Comparison of ENCODE assay signal across 8 cellular contexts in genomic region chr7:105352018-105352612, GRCh38. TPM values are rescaled to one million over a fixed set of nuclear protein-coding genes. Genes with fewer than 3 reads are reported as not detected.
DNase-seq lines count a peak whose midpoint lies in the region; ATAC-seq and TF ChIP-seq lines count a peak whose summit lies in the region.

No MANE protein-coding gene starts in this region.

- no peaks in the 10 kb centered on the region for H3K36me3 ChIP-seq in CD4-positive, alpha-beta memory T cell (ENCODE audit: insufficient read depth, low read length)
- no peaks in the 10 kb centered on the region for H3K36me3 ChIP-seq in mucosa of rectum (ENCODE audit: control insufficient read depth in 2 of 2, insufficient read depth in 2 of 2, low read length in 2 of 2)

- peak; percentile 81 to 87 (median 82) for DNase-seq in CD4-positive, alpha-beta memory T cell
- DNase-seq in KBM-7 (peak; percentile 95), dedifferentiated amniotic fluid mesenchymal stem cell (ENCODE audit: extremely low spot score) (peak; percentile 85), endothelial cell (ENCODE audit: low spot score) (no peak)
- DNase-seq in activated CD4-positive, alpha-beta T cell treated with anti-CD3 and anti-CD28 coated beads for 1 hour = peak; percentile 19
- peak; percentile 74 for DNase-seq in stimulated activated naive B cell treated with anti-CD40 and anti-IgM and Interleukin-4, amounts not matched to agents 10 μg/mL and 1 μg/mL and 100 μg/mL, for 72 hours

- peak overlapping the region; percentile 78 to 89 (median 84) for H3K4me3 Mint-ChIP-seq in CD4-positive, alpha-beta memory T cell
- peak overlapping the region; percentile 29 to 72 for H3K4me3 Mint-ChIP-seq in stimulated activated naive B cell treated with anti-CD40 and anti-IgM and Interleukin-4, amounts not matched to agents 10 μg/mL and 1 μg/mL and 100 μg/mL, for 72 hours
- H3K4me3 Mint-ChIP-seq in endothelial cell (ENCODE audit: unreplicated experiment) = no peak overlapping the region

- H3K9me3 ChIP-seq in CD4-positive, alpha-beta memory T cell (ENCODE audit: control insufficient read depth in 1 of 2, low read length in 2 of 2) = no peaks in the 10 kb centered on the region
- no peaks in the 10 kb centered on the region for H3K9me3 ChIP-seq in mucosa of rectum (ENCODE audit: control insufficient read depth in 2 of 2, low read length in 2 of 2)

- in situ Hi-C loops in KBM-7 (cut with MboI; ENCODE audit: low pct_unique_long_range_greater_than_20kb, low sequenced_read_pairs) = no loop called here

- H3K4me3 ChIP-seq in CD4-positive, alpha-beta memory T cell (ENCODE audit: low read length in 2 of 2) = no peak overlapping the region
- peak overlapping the region in 1 of 2 donors; percentile 34 for H3K4me3 ChIP-seq in mucosa of rectum (ENCODE audit: low read length in 2 of 2)

- H3K27me3 ChIP-seq in CD4-positive, alpha-beta memory T cell (ENCODE audit: insufficient read depth, low read length) = no peaks in the 10 kb centered on the region
- H3K27me3 ChIP-seq in mucosa of rectum (ENCODE audit: control insufficient read depth in 2 of 2, insufficient read depth in 2 of 2, low read length in 2 of 2) = no peaks in the 10 kb centered on the region

- H3K4me1 ChIP-seq in CD4-positive, alpha-beta memory T cell (ENCODE audit: insufficient read depth, low read length) = peaks cover 84% of the 10 kb centered on the region
- H3K4me1 ChIP-seq in mucosa of rectum (ENCODE audit: control insufficient read depth in 2 of 2, insufficient read depth in 2 of 2, low read length in 2 of 2) = peaks cover 15 to 20% of the 10 kb centered on the region in 2 donors

- CTCF ChIA-PET in CD4-positive, alpha-beta memory T cell (lab: Charles Lee; ENCODE audit: partially characterized antibody) = interaction anchor here (0.9 to 2.7 kb wide), 13 partner anchors 9 to 339 kb away, joined by 3 to 8 read pairs (median 5); partner anchors contain the start of gene SRPK2

- H3K9ac ChIP-seq in mucosa of rectum (ENCODE audit: low read depth in 1 of 2, low read length in 2 of 2) = no peak overlapping the region

- no peak for TF ChIP-seq CTCF in endothelial cell (IDR thresholded peaks at IDR 0.05; ENCODE audit: unreplicated experiment)

- POLR2A ChIA-PET in CD4-positive, alpha-beta memory T cell (lab: Charles Lee; ENCODE audit: partially characterized antibody) = interaction anchor here (0.6 to 5.2 kb wide), 17 partner anchors 9 to 368 kb away, joined by 3 to 48 read pairs (median 5); partner anchors contain the start of genes KMT2E and SRPK2

- peak overlapping the region; percentile 49 for H3K27ac ChIP-seq in CD4-positive, alpha-beta memory T cell (ENCODE audit: low read depth, low read length)
- peak overlapping the region; percentile 7 to 69 for H3K27ac ChIP-seq in mucosa of rectum (ENCODE audit: low read depth in 2 of 2, low read length in 2 of 2)

- ATAC-seq in GM21515 (IDR thresholded peaks at IDR 0.05; ENCODE audit: unreplicated experiment) = peak; percentile 92
- ATAC-seq in stimulated activated naive B cell treated with anti-CD40 and anti-IgM and Interleukin-4, amounts not matched to agents 10 μg/mL and 1 μg/mL and 100 μg/mL, for 72 hours (replicated peaks) = peak; percentile 90 to 91

- no peaks in the 10 kb centered on the region for H3K27me3 Mint-ChIP-seq in CD4-positive, alpha-beta memory T cell
- no peaks in the 10 kb centered on the region for H3K27me3 Mint-ChIP-seq in stimulated activated naive B cell treated with anti-CD40 and anti-IgM and Interleukin-4, amounts not matched to agents 10 μg/mL and 1 μg/mL and 100 μg/mL, for 72 hours
- peaks cover 6% of the 10 kb centered on the region for H3K27me3 Mint-ChIP-seq in endothelial cell (ENCODE audit: unreplicated experiment)

- H3K27ac Mint-ChIP-seq in CD4-positive, alpha-beta memory T cell = peak overlapping the region; percentile 80 to 97 (median 96)
- peak overlapping the region; percentile 91 for H3K27ac Mint-ChIP-seq in stimulated activated naive B cell treated with anti-CD40 and anti-IgM and Interleukin-4, amounts not matched to agents 10 μg/mL and 1 μg/mL and 100 μg/mL, for 72 hours
- H3K27ac Mint-ChIP-seq in endothelial cell (ENCODE audit: unreplicated experiment) = no peak overlapping the region

- H3K9me3 Mint-ChIP-seq in CD4-positive, alpha-beta memory T cell = no peaks in the 10 kb centered on the region
- H3K9me3 Mint-ChIP-seq in stimulated activated naive B cell treated with anti-CD40 and anti-IgM and Interleukin-4, amounts not matched to agents 10 μg/mL and 1 μg/mL and 100 μg/mL, for 72 hours = no peaks in the 10 kb centered on the region
- no peaks in the 10 kb centered on the region for H3K9me3 Mint-ChIP-seq in endothelial cell (ENCODE audit: unreplicated experiment)

- H3K36me3 Mint-ChIP-seq in CD4-positive, alpha-beta memory T cell = no peaks in the 10 kb centered on the region
- H3K36me3 Mint-ChIP-seq in stimulated activated naive B cell treated with anti-CD40 and anti-IgM and Interleukin-4, amounts not matched to agents 10 μg/mL and 1 μg/mL and 100 μg/mL, for 72 hours = peaks cover 0 to 9% of the 10 kb centered on the region in 2 donors
- no peaks in the 10 kb centered on the region for H3K36me3 Mint-ChIP-seq in endothelial cell (ENCODE audit: low read depth, unreplicated experiment)

- peaks cover 47 to 74% (median 59%) of the 10 kb centered on the region in 4 donors for H3K4me1 Mint-ChIP-seq in CD4-positive, alpha-beta memory T cell
- H3K4me1 Mint-ChIP-seq in stimulated activated naive B cell treated with anti-CD40 and anti-IgM and Interleukin-4, amounts not matched to agents 10 μg/mL and 1 μg/mL and 100 μg/mL, for 72 hours = peaks cover 41 to 84% of the 10 kb centered on the region in 2 donors
- H3K4me1 Mint-ChIP-seq in endothelial cell (ENCODE audit: unreplicated experiment) = peaks cover 7% of the 10 kb centered on the region

- intact Hi-C loops in CD4-positive, alpha-beta memory T cell (cut with micrococcal nuclease) = loop anchor here (1.0 to 5.0 kb wide), 3 partner anchors 36 to 370 kb away; partner anchors contain the start of gene SRPK2

RNA-seq across cellular contexts. Expression of gene SRPK2, which starts 36.6 kb away (rescaled TPM):
- 10 to 100 TPM; 54.7 to 55.2 TPM for total RNA-seq in CD4-positive, alpha-beta memory T cell
- 10 to 100 TPM; 36.0 to 48.7 TPM for polyA plus RNA-seq in CD4-positive, alpha-beta memory T cell
- 70.5 TPM for total RNA-seq in endothelial cell (ENCODE audit: unreplicated experiment)
